12 cellular contexts compared by ENCODE assay signal in genomic region chr13:35917252-35917941, GRCh38.
DNase-seq lines count a peak whose midpoint lies in the region; ATAC-seq, FAIRE-seq and TF ChIP-seq lines count a peak whose summit lies in the region.
"Had no signal": no experiment of that assay in that cellular context is flagged by ENCODE, and none has a peak within 500 bp of the region (broad histone marks: within the 10 kb centered on the region; RNA-seq: fewer than 3 reads in every experiment).

No MANE protein-coding gene starts in this region.

- intact Hi-C loops in vagina (cut with DNase I) = no loop called here

- H3K79me2 ChIP-seq in KMS-11 (ENCODE audit: insufficient read depth, low read depth) = no peaks in the 10 kb centered on the region
- no peaks in the 10 kb centered on the region for H3K79me2 ChIP-seq in fibroblast of lung (ENCODE audit: control insufficient read depth, insufficient read depth, low read length)

- no peak for TF ChIP-seq CTCF in KMS-11 (conservative IDR thresholded peaks at IDR 0.05; ENCODE audit: low read depth, low read length)
- TF ChIP-seq CTCF in fibroblast of lung (conservative IDR thresholded peaks at IDR 0.05 in 1 of 2, IDR thresholded peaks at IDR 0.05 in 1 of 2; ENCODE audit: low read depth in 1 of 2, low read length in 2 of 2) = no peak
- no peak for TF ChIP-seq CTCF in vagina (IDR thresholded peaks at IDR 0.05)

- TF ChIP-seq POLR2A in vagina (IDR thresholded peaks at IDR 0.05) (no peak), GM12891 (IDR thresholded peaks at IDR 0.05; ENCODE audit: low read depth, low read length) (no peak)

- H3K4me1 ChIP-seq in KMS-11 (ENCODE audit: low read depth, poor library complexity, severe bottlenecking) (peaks cover 21% of the 10 kb centered on the region), fibroblast of lung (ENCODE audit: control insufficient read depth, extremely low read depth, insufficient read depth, low read length) (no peaks in the 10 kb centered on the region), vagina (peaks cover 33% of the 10 kb centered on the region)

- DNase-seq in activated gamma-delta T cell (lab: John Stamatoyannopoulos, UW) (peak; percentile 2), activated gamma-delta T cell treated with Interleukin-2 at 50 U/mL for 16 hours (no peak), fibroblast of lung (ENCODE audit: low read depth in 2 of 2) (peak in 1 of 2 donors; percentile 56), vagina (ENCODE audit: extremely low spot score in 2 of 2) (no peak), GM12891 (ENCODE audit: insufficient read length, low spot score) (no peak), HK-2 (ENCODE audit: unreplicated experiment) (no peak)
- DNase-seq: esophagus squamous epithelium, left cardiac atrium had no signal

- H3K4me3 ChIP-seq in KMS-11 (IDR thresholded peaks at IDR 0.05; ENCODE audit: insufficient read depth, low read depth, low read length) = no peak overlapping the region
- peak overlapping the region in 1 of 4 experiments; percentile 8 for H3K4me3 ChIP-seq in fibroblast of lung (replicated peaks in 1 of 4; ENCODE audit: control extremely low read depth in 1 of 4, insufficient read depth in 1 of 4, low read depth in 3 of 4, low read length in 4 of 4)
- H3K4me3 ChIP-seq in vagina = peak overlapping the region in 1 of 2 donors; percentile 0
- H3K4me3 ChIP-seq: SK-N-MC had no signal

- H4K20me1 ChIP-seq in KMS-11 (ENCODE audit: insufficient read depth) (no peaks in the 10 kb centered on the region), fibroblast of lung (ENCODE audit: control insufficient read depth, extremely low read depth, insufficient read depth, low read length) (no peaks in the 10 kb centered on the region)

- H2AFZ ChIP-seq in KMS-11 (ENCODE audit: low read depth) (peak overlapping the region; percentile 82), fibroblast of lung (ENCODE audit: low read length) (peak overlapping the region; percentile 51)

- H3K27me3 ChIP-seq in KMS-11 (ENCODE audit: insufficient read depth, low read depth) (no peaks in the 10 kb centered on the region), fibroblast of lung (ENCODE audit: control insufficient read depth, insufficient read depth, low read length) (no peaks in the 10 kb centered on the region), vagina (no peaks in the 10 kb centered on the region)
- H3K27me3 ChIP-seq: esophagus squamous epithelium had no signal

- H3K36me3 ChIP-seq in KMS-11 (ENCODE audit: insufficient read depth) = no peaks in the 10 kb centered on the region
- H3K36me3 ChIP-seq in fibroblast of lung (ENCODE audit: control insufficient read depth, insufficient read depth, low read length) = no peaks in the 10 kb centered on the region
- H3K36me3 ChIP-seq in vagina = no peaks in the 10 kb centered on the region
- H3K36me3 ChIP-seq: esophagus squamous epithelium had no signal

- FAIRE-seq in GM12891 (lab: Jason Lieb, UNC) = no peak
- FAIRE-seq: A204.1 had no signal

- H3K9me3 ChIP-seq in fibroblast of lung (ENCODE audit: control insufficient read depth, insufficient read depth, low read depth, low read length) = no peaks in the 10 kb centered on the region
- H3K9me3 ChIP-seq in vagina = no peaks in the 10 kb centered on the region
- H3K9me3 ChIP-seq: esophagus squamous epithelium had no signal

- ATAC-seq in HG02981 (IDR thresholded peaks at IDR 0.05; ENCODE audit: unreplicated experiment) = no peak

- peak overlapping the region; percentile 72 for H3K27ac ChIP-seq in KMS-11
- no peak overlapping the region for H3K27ac ChIP-seq in fibroblast of lung (ENCODE audit: insufficient read depth, low read length)
- H3K27ac ChIP-seq in vagina = peak overlapping the region; percentile 61
- H3K27ac ChIP-seq: SK-N-MC had no signal

- H3K4me2 ChIP-seq in KMS-11 (peak overlapping the region; percentile 79), fibroblast of lung (ENCODE audit: extremely low read depth, insufficient read depth, low read length) (peak overlapping the region; percentile 39)

- H3K9ac ChIP-seq in KMS-11 = peak overlapping the region; percentile 59
- H3K9ac ChIP-seq in fibroblast of lung (ENCODE audit: insufficient read depth, low read length) = no peak overlapping the region

TF ChIP-seq in GM12891, 5 proteins besides CTCF, POLR2A, EP300 and RAD21:
- TF ChIP-seq PAX5 (IDR thresholded peaks at IDR 0.05; ENCODE audit: insufficient read depth, low read length, severe bottlenecking) = no peak
- TF ChIP-seq SPI1 (IDR thresholded peaks at IDR 0.05; ENCODE audit: low read depth, low read length) = no peak
- TF ChIP-seq POU2F2 (IDR thresholded peaks at IDR 0.05; ENCODE audit: low read depth, low read length) = no peak
- no peak for TF ChIP-seq TAF1 (IDR thresholded peaks at IDR 0.05; ENCODE audit: low read depth, low read length)
- TF ChIP-seq POLR2AphosphoS5 (IDR thresholded peaks at IDR 0.05; ENCODE audit: low read depth, low read length) = no peak
